In genomic region chr16:29858149-29858899, GRCh38 we compare ENCODE assay signal across 1 cellular context.
TF ChIP-seq lines count a peak whose summit lies in the region.

No MANE protein-coding gene starts in this region.

TF ChIP-seq in HepG2, 621 proteins besides CTCF, POLR2A, EP300 and RAD21:
- TF ChIP-seq HCFC1 (IDR thresholded peaks at IDR 0.05; ENCODE audit: low read depth, low read length) (no peak), GATAD2A (CRISPR knock-in tag; IDR thresholded peaks at IDR 0.05) (no peak), TFAP4 (IDR thresholded peaks at IDR 0.05; ENCODE audit: borderline replicate concordance, low read depth) (no peak), ZNF552 (CRISPR knock-in tag; IDR thresholded peaks at IDR 0.05; ENCODE audit: borderline replicate concordance) (no peak), SYNCRIP (IDR thresholded peaks at IDR 0.05; ENCODE audit: insufficient read depth, low read depth, low read length) (no peak), ZNF720 (CRISPR knock-in tag; IDR thresholded peaks at IDR 0.05) (no peak), JDP2 (CRISPR knock-in tag; IDR thresholded peaks at IDR 0.05; ENCODE audit: borderline replicate concordance) (no peak), MYC (CRISPR knock-in tag; IDR thresholded peaks at IDR 0.05; ENCODE audit: borderline replicate concordance) (no peak), ZNF530 (CRISPR knock-in tag; IDR thresholded peaks at IDR 0.05; ENCODE audit: low read depth) (no peak), ZNF432 (CRISPR knock-in tag; IDR thresholded peaks at IDR 0.05; ENCODE audit: borderline replicate concordance) (no peak), ZFP1 (CRISPR knock-in tag; IDR thresholded peaks at IDR 0.05) (no peak), GTF2F1 (IDR thresholded peaks at IDR 0.05; ENCODE audit: low read length) (no peak), RNF2 (conservative IDR thresholded peaks at IDR 0.05; ENCODE audit: low read depth) (no peak), ZNF234 (CRISPR knock-in tag; conservative IDR thresholded peaks at IDR 0.05) (no peak), THAP9 (CRISPR knock-in tag; IDR thresholded peaks at IDR 0.05; ENCODE audit: borderline replicate concordance) (no peak), ZNF121 (CRISPR knock-in tag; IDR thresholded peaks at IDR 0.05) (no peak), ZMAT5 (CRISPR knock-in tag; IDR thresholded peaks at IDR 0.05; ENCODE audit: borderline replicate concordance, low read depth) (no peak), KAT2B (IDR thresholded peaks at IDR 0.05; ENCODE audit: borderline replicate concordance, low read depth, low read length) (no peak), ZNF460 (CRISPR knock-in tag; IDR thresholded peaks at IDR 0.05; ENCODE audit: borderline replicate concordance) (no peak)
TF ChIP-seq in HepG2: peak in this region for 0.
